Comparison of ENCODE assay signal across 1 cellular context in genomic region chr11:68010058-68011041, GRCh38.
TF ChIP-seq lines count a peak whose summit lies in the region.

A gene with protein sequence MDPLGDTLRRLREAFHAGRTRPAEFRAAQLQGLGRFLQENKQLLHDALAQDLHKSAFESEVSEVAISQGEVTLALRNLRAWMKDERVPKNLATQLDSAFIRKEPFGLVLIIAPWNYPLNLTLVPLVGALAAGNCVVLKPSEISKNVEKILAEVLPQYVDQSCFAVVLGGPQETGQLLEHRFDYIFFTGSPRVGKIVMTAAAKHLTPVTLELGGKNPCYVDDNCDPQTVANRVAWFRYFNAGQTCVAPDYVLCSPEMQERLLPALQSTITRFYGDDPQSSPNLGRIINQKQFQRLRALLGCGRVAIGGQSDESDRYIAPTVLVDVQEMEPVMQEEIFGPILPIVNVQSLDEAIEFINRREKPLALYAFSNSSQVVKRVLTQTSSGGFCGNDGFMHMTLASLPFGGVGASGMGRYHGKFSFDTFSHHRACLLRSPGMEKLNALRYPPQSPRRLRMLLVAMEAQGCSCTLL (plus strand): TSS chr11:68010327. CDS start chr11:68015298, 4,971 bp downstream.

TF ChIP-seq in HepG2, 621 proteins besides CTCF, POLR2A, EP300 and RAD21 (continued from another document and continues in another):
- no peak for TF ChIP-seq SRSF9 (IDR thresholded peaks at IDR 0.05; ENCODE audit: borderline replicate concordance, insufficient read depth, low read depth, low read length, poor library complexity, severe bottlenecking)
- TF ChIP-seq, protein P1, sequence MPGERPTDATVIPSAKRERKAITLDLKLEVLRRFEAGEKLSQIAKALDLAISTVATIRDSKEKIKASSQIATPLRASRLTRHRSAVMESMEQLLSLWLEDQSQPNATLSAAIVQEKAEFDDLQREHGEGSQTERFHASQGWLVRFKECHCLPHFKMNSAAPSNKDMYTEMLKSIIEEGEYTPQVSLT (CRISPR knock-in tag; IDR thresholded peaks at IDR 0.05; ENCODE audit: borderline replicate concordance, low read depth) = no peak
- TF ChIP-seq ZFP36L2 (CRISPR knock-in tag; IDR thresholded peaks at IDR 0.05) = no peak
- no peak for TF ChIP-seq ZNF552 (CRISPR knock-in tag; IDR thresholded peaks at IDR 0.05; ENCODE audit: borderline replicate concordance)
- peak; percentile 56; the same call in 1 of the 2 replicates for TF ChIP-seq MEIS2 (CRISPR knock-in tag; IDR thresholded peaks at IDR 0.05)
- TF ChIP-seq TAF15 (IDR thresholded peaks at IDR 0.05; ENCODE audit: low read depth, low read length, poor library complexity, severe bottlenecking) = no peak
- TF ChIP-seq GATA4 (IDR thresholded peaks at IDR 0.05; ENCODE audit: borderline replicate concordance, low read depth) = no peak
- no peak for TF ChIP-seq ZNF441 (CRISPR knock-in tag; IDR thresholded peaks at IDR 0.05; ENCODE audit: borderline replicate concordance)
- 0 out of 2 replicates have a peak, but pooled peaks have one; percentile 23 for TF ChIP-seq ZBTB39 (CRISPR knock-in tag; IDR thresholded peaks at IDR 0.05)
- TF ChIP-seq, protein P2, sequence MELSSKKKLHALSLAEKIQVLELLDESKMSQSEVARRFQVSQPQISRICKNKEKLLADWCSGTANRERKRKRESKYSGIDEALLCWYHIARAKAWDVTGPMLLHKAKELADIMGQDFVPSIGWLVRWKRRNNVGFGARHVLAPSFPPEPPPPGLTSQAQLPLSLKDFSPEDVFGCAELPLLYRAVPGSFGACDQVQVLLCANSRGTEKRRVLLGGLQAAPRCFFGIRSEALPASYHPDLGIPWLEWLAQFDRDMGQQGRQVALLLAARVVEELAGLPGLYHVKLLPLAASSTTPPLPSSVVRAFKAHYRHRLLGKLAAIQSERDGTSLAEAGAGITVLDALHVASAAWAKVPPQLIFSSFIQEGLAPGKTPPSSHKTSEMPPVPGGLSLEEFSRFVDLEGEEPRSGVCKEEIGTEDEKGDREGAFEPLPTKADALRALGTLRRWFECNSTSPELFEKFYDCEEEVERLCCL (CRISPR knock-in tag; IDR thresholded peaks at IDR 0.05; ENCODE audit: borderline replicate concordance) = no peak
- no peak for TF ChIP-seq SKIL (CRISPR knock-in tag; IDR thresholded peaks at IDR 0.05; ENCODE audit: borderline replicate concordance)
- no peak for TF ChIP-seq ZNF7 (CRISPR knock-in tag; IDR thresholded peaks at IDR 0.05)
- TF ChIP-seq ZNF589 (CRISPR knock-in tag; conservative IDR thresholded peaks at IDR 0.05) = no peak
- no peak for TF ChIP-seq MATR3 (CRISPR knock-in tag; IDR thresholded peaks at IDR 0.05)
- TF ChIP-seq, protein P3, sequence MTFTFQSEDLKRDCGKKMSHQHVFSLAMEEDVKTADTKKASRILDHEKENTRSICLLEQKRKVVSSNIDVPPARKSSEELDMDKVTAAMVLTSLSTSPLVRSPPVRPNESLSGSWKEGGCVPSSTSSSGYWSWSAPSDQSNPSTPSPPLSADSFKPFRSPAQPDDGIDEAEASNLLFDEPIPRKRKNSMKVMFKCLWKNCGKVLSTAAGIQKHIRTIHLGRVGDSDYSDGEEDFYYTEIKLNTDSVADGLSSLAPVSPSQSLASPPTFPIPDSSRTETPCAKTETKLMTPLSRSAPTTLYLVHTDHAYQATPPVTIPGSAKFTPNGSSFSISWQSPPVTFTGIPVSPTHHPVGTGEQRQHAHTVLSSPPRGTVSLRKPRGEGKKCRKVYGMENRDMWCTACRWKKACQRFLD (CRISPR knock-in tag; IDR thresholded peaks at IDR 0.05; ENCODE audit: borderline replicate concordance) = no peak
- peak; percentile 75; the same call in 1 of the 2 replicates for TF ChIP-seq MED13 (CRISPR knock-in tag; IDR thresholded peaks at IDR 0.05)
- TF ChIP-seq JDP2 (CRISPR knock-in tag; IDR thresholded peaks at IDR 0.05; ENCODE audit: borderline replicate concordance) = no peak
- TF ChIP-seq, protein P4, sequence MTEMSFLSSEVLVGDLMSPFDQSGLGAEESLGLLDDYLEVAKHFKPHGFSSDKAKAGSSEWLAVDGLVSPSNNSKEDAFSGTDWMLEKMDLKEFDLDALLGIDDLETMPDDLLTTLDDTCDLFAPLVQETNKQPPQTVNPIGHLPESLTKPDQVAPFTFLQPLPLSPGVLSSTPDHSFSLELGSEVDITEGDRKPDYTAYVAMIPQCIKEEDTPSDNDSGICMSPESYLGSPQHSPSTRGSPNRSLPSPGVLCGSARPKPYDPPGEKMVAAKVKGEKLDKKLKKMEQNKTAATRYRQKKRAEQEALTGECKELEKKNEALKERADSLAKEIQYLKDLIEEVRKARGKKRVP (CRISPR knock-in tag; IDR thresholded peaks at IDR 0.05) = no peak
- TF ChIP-seq ZNF468 (CRISPR knock-in tag; IDR thresholded peaks at IDR 0.05) = peak; percentile 87; the same call in 1 of the 2 replicates
- TF ChIP-seq PHF20 (CRISPR knock-in tag; IDR thresholded peaks at IDR 0.05) = no peak
- no peak for TF ChIP-seq TBX3 (IDR thresholded peaks at IDR 0.05; ENCODE audit: borderline replicate concordance)
- TF ChIP-seq ZSCAN12 (CRISPR knock-in tag; IDR thresholded peaks at IDR 0.05) = peak; percentile 62; the same call in 1 of the 2 replicates
- TF ChIP-seq NFKB2 (CRISPR knock-in tag; IDR thresholded peaks at IDR 0.05; ENCODE audit: borderline replicate concordance) = peak; percentile 68; the same call in 1 of the 2 replicates
- no peak for TF ChIP-seq RERE (CRISPR knock-in tag; IDR thresholded peaks at IDR 0.05; ENCODE audit: low read depth)
- TF ChIP-seq ZNF225 (CRISPR knock-in tag; IDR thresholded peaks at IDR 0.05) = no peak
- no peak for TF ChIP-seq MIER3 (CRISPR knock-in tag; IDR thresholded peaks at IDR 0.05; ENCODE audit: borderline replicate concordance)
- no peak for TF ChIP-seq FOXA3 (CRISPR knock-in tag; IDR thresholded peaks at IDR 0.05)
- 0 out of 2 replicates have a peak, but pooled peaks have one; percentile 31 for TF ChIP-seq ZNF260 (CRISPR knock-in tag; IDR thresholded peaks at IDR 0.05; ENCODE audit: borderline replicate concordance, low read depth)
- TF ChIP-seq ZNF646 (CRISPR knock-in tag; IDR thresholded peaks at IDR 0.05) = no peak
